ENCODE assay signal across 8 cellular contexts in genomic region chr5:124072570-124072969, GRCh38.
"Had no signal": no experiment of that assay in that cellular context is flagged by ENCODE, and none has a peak within 500 bp of the region (broad histone marks: within the 10 kb centered on the region; RNA-seq: fewer than 3 reads in every experiment).

No MANE protein-coding gene starts in this region.

- DNase-seq: IMR-90, KBM-7, KG1 had no signal

- H3K4me2 ChIP-seq: KMS-11 had no signal

- H3K4me3 ChIP-seq: K562 had no signal

- H3K27ac ChIP-seq: HL-60, KMS-11 had no signal

- FAIRE-seq: HepG2, HTR-8/SVneo, K562 had no signal

- ATAC-seq: HepG2, K562 had no signal

- H3K9ac ChIP-seq: KMS-11 had no signal
